ENCODE assay signal across 1 cellular context in the genomic region with DNA sequence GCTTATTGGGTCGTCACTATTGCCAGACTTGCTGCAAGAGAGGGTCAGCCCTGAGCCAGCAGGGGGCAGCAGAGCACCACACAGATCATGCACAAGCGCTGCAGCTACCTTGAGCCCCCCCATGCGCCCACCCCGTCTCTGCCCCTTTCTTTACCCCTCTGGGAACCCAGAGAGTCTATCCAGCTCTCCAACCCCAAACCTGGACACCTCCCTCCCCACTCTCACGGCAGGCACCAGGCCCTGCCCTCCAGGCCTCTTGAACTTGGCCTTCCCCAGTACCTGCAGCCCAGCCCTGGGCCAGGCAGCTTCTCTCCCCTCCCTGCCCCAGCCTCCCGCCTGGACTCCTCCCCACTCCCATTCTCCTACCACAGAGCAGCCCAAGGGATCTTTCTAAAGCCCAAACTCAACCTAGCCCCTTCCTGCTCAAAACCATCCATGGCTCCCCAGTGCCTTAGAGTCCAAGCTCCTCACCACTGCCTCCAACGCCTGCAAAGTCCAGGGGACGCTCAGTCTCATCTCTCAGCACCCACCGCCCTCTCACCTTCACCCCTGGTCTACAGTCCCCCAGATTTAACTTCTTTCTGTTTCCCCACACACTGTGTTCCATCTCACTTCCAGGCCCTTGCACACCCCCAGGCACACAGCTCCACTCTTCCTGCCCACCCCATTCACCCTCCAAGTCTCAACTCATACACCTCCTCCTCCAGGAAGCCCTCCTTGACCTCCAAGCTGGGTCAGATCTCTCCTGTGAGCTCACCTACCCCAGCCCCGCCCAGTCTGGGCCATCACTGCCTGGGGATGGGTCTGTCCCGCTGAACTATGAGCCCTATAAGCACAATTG.
TF ChIP-seq lines count a peak whose summit lies in the region.

No MANE protein-coding gene starts in this region.

TF ChIP-seq in endothelial cell of umbilical vein, 7 proteins besides CTCF, POLR2A, EP300 and RAD21:
- TF ChIP-seq EZH2 (IDR thresholded peaks at IDR 0.05; ENCODE audit: borderline replicate concordance, low read depth, low read length, severe bottlenecking) (no peak), MYC (IDR thresholded peaks at IDR 0.05; ENCODE audit: low read depth, low read length) (no peak), FOS (IDR thresholded peaks at IDR 0.05; ENCODE audit: borderline replicate concordance, insufficient read depth, low read length) (no peak), JUN (IDR thresholded peaks at IDR 0.05; ENCODE audit: borderline replicate concordance, insufficient read depth, insufficient read length, low read depth) (no peak), MAX (IDR thresholded peaks at IDR 0.05; ENCODE audit: insufficient read depth, insufficient read length) (no peak), GATA2 (IDR thresholded peaks at IDR 0.05; ENCODE audit: insufficient read depth, insufficient read length, low read depth, low read length) (no peak), POLR2AphosphoS5 (IDR thresholded peaks at IDR 0.05; ENCODE audit: insufficient read depth, low read depth, low read length) (no peak)
